Comparison of ENCODE assay signal across 18 cellular contexts in the genomic region with DNA sequence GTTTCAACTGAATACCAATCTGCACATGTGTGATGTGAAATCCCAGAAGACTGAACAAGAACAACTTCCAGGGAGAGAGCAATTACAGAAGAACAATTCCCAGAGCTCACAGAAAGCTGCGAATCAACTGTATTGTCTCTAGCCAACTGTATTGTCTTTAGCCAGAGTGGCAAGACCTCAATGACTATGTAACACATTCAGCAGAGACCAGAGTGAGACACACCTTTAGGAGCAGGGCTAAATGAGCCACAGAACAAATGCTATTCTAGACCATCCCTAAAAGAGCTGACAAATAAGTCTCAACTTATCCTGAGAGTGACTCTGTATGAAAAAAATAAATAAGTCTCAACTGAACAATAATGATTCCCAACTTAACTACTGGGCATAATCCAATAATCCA.
DNase-seq lines count a peak whose midpoint lies in the region; ATAC-seq, FAIRE-seq and TF ChIP-seq lines count a peak whose summit lies in the region.
"Had no signal": no experiment of that assay in that cellular context is flagged by ENCODE, and none has a peak within 500 bp of the region (broad histone marks: within the 10 kb centered on the region; RNA-seq: fewer than 3 reads in every experiment).

No MANE protein-coding gene starts in this region.

- no peak overlapping the region for H3K23ac ChIP-seq in H1 (ENCODE audit: insufficient read length)

- CTCF ChIA-PET in H1 (lab: Charles Lee; ENCODE audit: partially characterized antibody) = interaction anchor here (0.6 kb wide), 1 partner anchor 302 kb away, joined by 3 read pairs; no protein-coding TSS in a partner anchor

- H2BK20ac ChIP-seq in H1 (ENCODE audit: low read length) = no peak overlapping the region

- POLR2A ChIA-PET in H1 (lab: Charles Lee; ENCODE audit: partially characterized antibody) = interaction anchor here (0.5 kb wide), 1 partner anchor 225 kb away, joined by 3 read pairs; no protein-coding TSS in a partner anchor

- no peak overlapping the region for H3K18ac ChIP-seq in H1 (ENCODE audit: extremely low read depth, low read length)

- H3K4me2 ChIP-seq in H1 (ENCODE audit: insufficient read depth in 1 of 2, low read depth in 2 of 2, low read length in 2 of 2) (no peak overlapping the region), neural progenitor cell (peak overlapping the region; percentile 33)

- no peaks in the 10 kb centered on the region for H3K36me3 ChIP-seq in H1 (ENCODE audit: control insufficient read depth in 2 of 4, insufficient read depth in 4 of 4, low read length in 3 of 4)
- H3K36me3 ChIP-seq in neural progenitor cell = peaks cover 5% of the 10 kb centered on the region
- H3K36me3 ChIP-seq: Peyer's patch had no signal

- no peak overlapping the region for H2BK15ac ChIP-seq in H1 (ENCODE audit: low read length)

- no peak for TF ChIP-seq POLR2A in H1 (IDR thresholded peaks at IDR 0.05; ENCODE audit: control extremely low read depth in 1 of 2, low read depth in 2 of 2, low read length in 2 of 2)
- no peak for TF ChIP-seq POLR2A in erythroblast (IDR thresholded peaks at IDR 0.05; ENCODE audit: low read length)

- peaks cover 37% of the 10 kb centered on the region for H3K4me1 Mint-ChIP-seq in T-helper 17 cell
- H3K4me1 Mint-ChIP-seq in neural progenitor cell = peaks cover 9% of the 10 kb centered on the region

- peak overlapping the region; percentile 47 for H3K27ac Mint-ChIP-seq in T-helper 17 cell
- no peak overlapping the region for H3K27ac Mint-ChIP-seq in neural progenitor cell
- H3K27ac Mint-ChIP-seq: B cell, IgD-negative memory B cell had no signal

- H2BK5ac ChIP-seq in H1 (ENCODE audit: low read depth, low read length) = no peak overlapping the region

- no peaks in the 10 kb centered on the region for H3K23me2 ChIP-seq in H1 (ENCODE audit: low read depth, low read length)

- no peak for TF ChIP-seq CTCF in H1 (IDR thresholded peaks at IDR 0.05; ENCODE audit: control extremely low read depth in 1 of 3, insufficient read depth in 1 of 3, low read depth in 1 of 3, low read length in 3 of 3)
- no peak for TF ChIP-seq CTCF in neural progenitor cell (IDR thresholded peaks at IDR 0.05)

- H4K20me1 ChIP-seq in H1 (replicated peaks in 1 of 2; ENCODE audit: control insufficient read depth in 1 of 2, insufficient read depth in 2 of 2, low read length in 2 of 2) (no peaks in the 10 kb centered on the region), neural progenitor cell (ENCODE audit: low read depth) (peaks cover 59% of the 10 kb centered on the region)

- no peak overlapping the region for H3K27ac ChIP-seq in H1 (ENCODE audit: low read depth, low read length)
- H3K27ac ChIP-seq in neural progenitor cell = peak overlapping the region; percentile 21
- H3K27ac ChIP-seq: Peyer's patch had no signal

- H3K4me3 Mint-ChIP-seq in T-helper 17 cell = no peak overlapping the region
- no peak overlapping the region for H3K4me3 Mint-ChIP-seq in neural progenitor cell
- H3K4me3 Mint-ChIP-seq: B cell had no signal

- peaks cover 2% of the 10 kb centered on the region for H3K9me3 Mint-ChIP-seq in neural progenitor cell

- no peak for TF ChIP-seq EP300 in H1 (IDR thresholded peaks at IDR 0.05; ENCODE audit: borderline replicate concordance in 1 of 2, low read depth in 2 of 2, low read length in 2 of 2)

- H2BK12ac ChIP-seq in H1 (ENCODE audit: low read depth, low read length) = no peak overlapping the region

- H2AFZ ChIP-seq in H1 (ENCODE audit: low read length) = no peak overlapping the region
- H2AFZ ChIP-seq in neural progenitor cell (replicated peaks) = no peak overlapping the region

- ATAC-seq in T-helper 17 cell = no peak
- no peak for ATAC-seq in GM18868 (IDR thresholded peaks at IDR 0.05; ENCODE audit: unreplicated experiment)

- H3K4me3 ChIP-seq in H1 (ENCODE audit: extremely low read depth in 1 of 4, insufficient read depth in 2 of 4, low read depth in 3 of 4, low read length in 4 of 4) (no peak overlapping the region), neural progenitor cell (no peak overlapping the region)
- H3K4me3 ChIP-seq: Peyer's patch had no signal

- H3K14ac ChIP-seq in H1 (ENCODE audit: insufficient read length) = no peak overlapping the region

- H3K9me3 ChIP-seq in T-helper 17 cell (ENCODE audit: control insufficient read depth, low read length, poor library complexity, severe bottlenecking) (no peaks in the 10 kb centered on the region), H1 (ENCODE audit: insufficient read depth in 2 of 2, low read depth in 1 of 2, low read length in 1 of 2) (no peaks in the 10 kb centered on the region), neural progenitor cell (ENCODE audit: low read depth) (no peaks in the 10 kb centered on the region)
- H3K9me3 ChIP-seq: Peyer's patch had no signal

- H2AK5ac ChIP-seq in H1 (ENCODE audit: low read depth, low read length) = no peak overlapping the region

- no peaks in the 10 kb centered on the region for H3K27me3 Mint-ChIP-seq in T-helper 17 cell
- H3K27me3 Mint-ChIP-seq in neural progenitor cell (ENCODE audit: insufficient read depth, low read depth) = peaks cover 3% of the 10 kb centered on the region
- H3K27me3 Mint-ChIP-seq: B cell; CD4-positive, alpha-beta memory T cell; IgD-negative memory B cell had no signal

- no peak overlapping the region for H4K5ac ChIP-seq in H1 (ENCODE audit: insufficient read length, low read depth, low read length)

- peaks cover 12% of the 10 kb centered on the region for H3F3A ChIP-seq in neural progenitor cell (ENCODE audit: low read depth)

- H3K79me2 ChIP-seq in H1 (ENCODE audit: control insufficient read depth in 1 of 2, insufficient read depth in 2 of 2, low read length in 2 of 2) (peaks cover 3 to 87% of the 10 kb centered on the region in 2 experiments; a peak in 3 of 4 replicates), neural progenitor cell (ENCODE audit: low read depth) (peaks cover 98% of the 10 kb centered on the region)

- no peak overlapping the region for H4K8ac ChIP-seq in H1 (ENCODE audit: extremely low read depth, insufficient read depth, low read length)

- H4K91ac ChIP-seq in H1 (replicated peaks; ENCODE audit: insufficient read length, low read length) = no peak overlapping the region

- H3K27me3 ChIP-seq in H1 (replicated peaks in 1 of 4; ENCODE audit: control insufficient read depth in 3 of 4, extremely low read depth in 1 of 4, insufficient read depth in 3 of 4, low read length in 3 of 4) = no peaks in the 10 kb centered on the region
- no peaks in the 10 kb centered on the region for H3K27me3 ChIP-seq in neural progenitor cell
- H3K27me3 ChIP-seq: Peyer's patch had no signal

- FAIRE-seq in GM18507 (lab: Jason Lieb, UNC) (peak; percentile 53), H1 (lab: Jason Lieb, UNC) (peak; percentile 42)
- FAIRE-seq: D721Med had no signal

- H2BK120ac ChIP-seq in H1 (replicated peaks; ENCODE audit: low read depth, low read length) = no peak overlapping the region

- H3K56ac ChIP-seq in H1 (replicated peaks; ENCODE audit: insufficient read length, low read depth, low read length) = no peak overlapping the region

- peaks cover 2% of the 10 kb centered on the region for H3K36me3 Mint-ChIP-seq in T-helper 17 cell (ENCODE audit: low read depth)
- H3K36me3 Mint-ChIP-seq in neural progenitor cell = peaks cover 13% of the 10 kb centered on the region

- 90% methylated on average over 1 of the region's 1 CpG; no CpG with 5 or more reads in 1 of the 2 experiments for WGBS in H1 (ENCODE audit: extremely low coverage in 1 of 2, insufficient coverage in 1 of 2, insufficient read length in 1 of 2, insufficient replicate concordance in 2 of 2, low coverage in 1 of 2, low lambda C conversion rate in 2 of 2, missing lambda C conversion rate in 1 of 2), 2 experiments

- H3K9ac ChIP-seq in H1 (replicated peaks in 1 of 4; ENCODE audit: extremely low read depth in 1 of 4, low read depth in 3 of 4, low read length in 3 of 4) (no peak overlapping the region), neural progenitor cell (no peak overlapping the region)

- H3K4ac ChIP-seq in H1 (replicated peaks; ENCODE audit: insufficient read length, low read depth, low read length) = no peak overlapping the region

- H3K4me1 ChIP-seq in H1 (replicated peaks in 1 of 4; ENCODE audit: control insufficient read depth in 3 of 4, insufficient read depth in 4 of 4, low read length in 3 of 4) (no peaks in the 10 kb centered on the region), neural progenitor cell (peaks cover 23% of the 10 kb centered on the region)

- no peak for DNase-seq in GM18507 (ENCODE audit: extremely low spot score, insufficient read length, low read depth)
- DNase-seq in T-helper 17 cell = no peak
- DNase-seq in H1 (ENCODE audit: low read depth in 1 of 2, low spot score in 2 of 2) = no peak
- peak; percentile 27 for DNase-seq in neural progenitor cell (ENCODE audit: low spot score)
- DNase-seq in amygdala (lab: John Stamatoyannopoulos, UW) = no peak
- DNase-seq in erythroblast (lab: John Stamatoyannopoulos, UW) = no peak
- DNase-seq: CD4-positive, alpha-beta memory T cell; DMS79 treated with DMSO at 0.1 percent for 48 hours; GF-D8; NCI-H1694; NCI-H2171; NCI-H446 treated with DMSO at 0.1 percent for 48 hours; Peyer's patch; Right ventricle myocardium superior had no signal

- peaks cover 6% of the 10 kb centered on the region; the same call in 1 of the 2 replicates for H3K79me1 ChIP-seq in H1 (ENCODE audit: low read depth, low read length)

- TF ChIP-seq RAD21 in H1 (IDR thresholded peaks at IDR 0.05 in 1 of 2, conservative IDR thresholded peaks at IDR 0.05 in 1 of 2; ENCODE audit: low read depth in 2 of 2, low read length in 2 of 2) = no peak

TF ChIP-seq in H1, 55 proteins besides CTCF, POLR2A, EP300 and RAD21 (continues in another document):
- TF ChIP-seq RNF2 (IDR thresholded peaks at IDR 0.05; ENCODE audit: borderline replicate concordance, low read depth, low read length, missing control alignments, poor library complexity, severe bottlenecking) (no peak), HDAC2 (IDR thresholded peaks at IDR 0.05; ENCODE audit: borderline replicate concordance in 1 of 2, low read depth in 2 of 2, low read length in 2 of 2) (no peak), SUZ12 (IDR thresholded peaks at IDR 0.05; ENCODE audit: low read length) (no peak), PHF8 (conservative IDR thresholded peaks at IDR 0.05; ENCODE audit: low read depth, low read length) (no peak), ZNF274 (IDR thresholded peaks at IDR 0.05; ENCODE audit: borderline replicate concordance, extremely low read depth, low read length) (no peak), POLR2AphosphoS5 (IDR thresholded peaks at IDR 0.05; ENCODE audit: low read depth, low read length) (no peak), NANOG (IDR thresholded peaks at IDR 0.05; ENCODE audit: insufficient read depth, low read depth, low read length, poor library complexity, severe bottlenecking) (no peak), SIN3A (conservative IDR thresholded peaks at IDR 0.05 in 1 of 2, IDR thresholded peaks at IDR 0.05 in 1 of 2; ENCODE audit: low read depth in 1 of 2, low read length in 2 of 2) (no peak)
- TF ChIP-seq, protein P1, sequence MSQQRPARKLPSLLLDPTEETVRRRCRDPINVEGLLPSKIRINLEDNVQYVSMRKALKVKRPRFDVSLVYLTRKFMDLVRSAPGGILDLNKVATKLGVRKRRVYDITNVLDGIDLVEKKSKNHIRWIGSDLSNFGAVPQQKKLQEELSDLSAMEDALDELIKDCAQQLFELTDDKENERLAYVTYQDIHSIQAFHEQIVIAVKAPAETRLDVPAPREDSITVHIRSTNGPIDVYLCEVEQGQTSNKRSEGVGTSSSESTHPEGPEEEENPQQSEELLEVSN (IDR thresholded peaks at IDR 0.05) = no peak
